In the genomic region with DNA sequence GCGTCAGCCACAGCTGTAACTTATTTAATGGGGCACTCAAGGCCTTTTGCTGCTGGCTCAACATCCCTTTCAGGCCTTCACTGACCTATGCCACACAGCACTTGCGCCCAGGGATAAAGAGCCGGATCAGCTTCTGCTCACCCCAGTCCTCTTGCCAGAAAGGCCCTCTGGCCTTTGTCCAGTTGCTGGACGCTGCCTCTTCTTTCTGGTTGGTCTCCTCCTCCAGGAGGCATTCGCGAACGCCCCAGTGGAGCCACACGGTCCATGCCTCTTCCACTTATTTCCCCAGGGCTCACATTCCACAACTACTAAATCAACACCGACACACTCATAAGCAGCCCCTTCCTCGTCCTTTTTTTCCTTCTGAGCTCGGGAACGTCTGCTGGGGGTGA, we compare ENCODE assay signal across 8 cellular contexts. TPM values are rescaled to one million over a fixed set of nuclear protein-coding genes. Genes with fewer than 3 reads are reported as not detected.
DNase-seq lines count a peak whose midpoint lies in the region; ATAC-seq and TF ChIP-seq lines count a peak whose summit lies in the region.

No MANE protein-coding gene starts in this region.

- peaks cover 8 to 39% of the 10 kb centered on the region in 2 donors for H3K4me1 Mint-ChIP-seq in stimulated activated naive B cell treated with anti-CD40 and anti-IgM and Interleukin-4, amounts not matched to agents 10 μg/mL and 1 μg/mL and 100 μg/mL, for 72 hours
- no peaks in the 10 kb centered on the region for H3K4me1 Mint-ChIP-seq in Caco-2 (ENCODE audit: low read depth, unreplicated experiment)

- H3K27ac Mint-ChIP-seq in stimulated activated naive B cell treated with anti-CD40 and anti-IgM and Interleukin-4, amounts not matched to agents 10 μg/mL and 1 μg/mL and 100 μg/mL, for 72 hours = peak overlapping the region; percentile 90
- no peak overlapping the region for H3K27ac Mint-ChIP-seq in Caco-2 (ENCODE audit: unreplicated experiment)

- TF ChIP-seq CTCF in AG09309 (IDR thresholded peaks at IDR 0.05; ENCODE audit: control insufficient read depth, insufficient read depth, low read depth, low read length, missing control alignments) = no peak
- TF ChIP-seq CTCF in cardiac fibroblast (IDR thresholded peaks at IDR 0.05; ENCODE audit: low read depth, low read length) = no peak
- no peak for TF ChIP-seq CTCF in Caco-2 (IDR thresholded peaks at IDR 0.05; ENCODE audit: insufficient read depth in 1 of 2, low read depth in 1 of 2, low read length in 1 of 2, severe bottlenecking in 1 of 2, unreplicated experiment in 1 of 2)

- peaks cover 3 to 9% of the 10 kb centered on the region in 2 donors for H3K36me3 Mint-ChIP-seq in stimulated activated naive B cell treated with anti-CD40 and anti-IgM and Interleukin-4, amounts not matched to agents 10 μg/mL and 1 μg/mL and 100 μg/mL, for 72 hours
- peaks cover 34% of the 10 kb centered on the region for H3K36me3 Mint-ChIP-seq in Caco-2 (ENCODE audit: insufficient read depth, unreplicated experiment)

- H3K4me1 ChIP-seq in HUES6 (ENCODE audit: control insufficient read depth, insufficient read depth, low read length) (no peaks in the 10 kb centered on the region), Caco-2 (peaks cover 12% of the 10 kb centered on the region)

- H3K9me3 Mint-ChIP-seq in stimulated activated naive B cell treated with anti-CD40 and anti-IgM and Interleukin-4, amounts not matched to agents 10 μg/mL and 1 μg/mL and 100 μg/mL, for 72 hours = peaks cover 0 to 2% of the 10 kb centered on the region in 2 donors
- peaks cover 58% of the 10 kb centered on the region for H3K9me3 Mint-ChIP-seq in Caco-2 (ENCODE audit: unreplicated experiment)

- H3K27me3 ChIP-seq in HUES6 (ENCODE audit: control insufficient read depth, insufficient read depth, low read length) = no peaks in the 10 kb centered on the region
- H3K27me3 ChIP-seq in Caco-2 (replicated peaks; ENCODE audit: control insufficient read depth, insufficient read depth, low read length) = no peaks in the 10 kb centered on the region

- CTCF ChIA-PET in Caco-2 (lab: Charles Lee) = no interaction called here

- H3K4me3 Mint-ChIP-seq in stimulated activated naive B cell treated with anti-CD40 and anti-IgM and Interleukin-4, amounts not matched to agents 10 μg/mL and 1 μg/mL and 100 μg/mL, for 72 hours = peak overlapping the region; percentile 84 to 91
- H3K4me3 Mint-ChIP-seq in Caco-2 (ENCODE audit: unreplicated experiment) = no peak overlapping the region

- H3K36me3 ChIP-seq in HUES6 (ENCODE audit: control insufficient read depth, insufficient read depth, low read length) (no peaks in the 10 kb centered on the region), Caco-2 (ENCODE audit: control insufficient read depth, insufficient read depth, low read length) (no peaks in the 10 kb centered on the region)

- POLR2A ChIA-PET in Caco-2 (lab: Charles Lee) = no interaction called here

- ATAC-seq in stimulated activated naive B cell treated with anti-CD40 and anti-IgM and Interleukin-4, amounts not matched to agents 10 μg/mL and 1 μg/mL and 100 μg/mL, for 72 hours (replicated peaks) = no peak
- ATAC-seq in HG03457 (IDR thresholded peaks at IDR 0.05; ENCODE audit: unreplicated experiment) = no peak

- DNase-seq in AG09309 (ENCODE audit: low read depth) = peak; percentile 13
- DNase-seq in cardiac fibroblast (ENCODE audit: low read depth in 2 of 2) = peak; percentile 67 to 71
- DNase-seq in kidney tubule cell (ENCODE audit: low spot score) = peak; percentile 66
- no peak for DNase-seq in stimulated activated naive B cell treated with anti-CD40 and anti-IgM and Interleukin-4, amounts not matched to agents 10 μg/mL and 1 μg/mL and 100 μg/mL, for 72 hours
- DNase-seq in germinal center (ENCODE audit: low spot score) = no peak
- no peak for DNase-seq in Caco-2

- H3K27me3 Mint-ChIP-seq in stimulated activated naive B cell treated with anti-CD40 and anti-IgM and Interleukin-4, amounts not matched to agents 10 μg/mL and 1 μg/mL and 100 μg/mL, for 72 hours = no peaks in the 10 kb centered on the region
- H3K27me3 Mint-ChIP-seq in Caco-2 (ENCODE audit: insufficient read depth, unreplicated experiment) = no peaks in the 10 kb centered on the region

- BruUV-seq in Caco-2 (replicated peaks; lab: Mats Ljungman, UMichigan) = no TSS peak

- peak overlapping the region; percentile 54; the same call in 1 of the 2 replicates for H3K27ac ChIP-seq in HUES6 (ENCODE audit: low read depth, low read length)

- H3K9me3 ChIP-seq in HUES6 (ENCODE audit: control insufficient read depth, insufficient read depth, low read depth, low read length) (peaks cover 33% of the 10 kb centered on the region), Caco-2 (peaks cover 75% of the 10 kb centered on the region)

- peak overlapping the region; percentile 73 for H3K9ac ChIP-seq in HUES6 (ENCODE audit: low read length)

- intact Hi-C loops in Caco-2 (cut with micrococcal nuclease; ENCODE audit: unreplicated experiment) = no loop called here

- peak overlapping the region; percentile 86 for H3K4me3 ChIP-seq in AG09309 (ENCODE audit: control insufficient read depth, low read depth, low read length)
- H3K4me3 ChIP-seq in HUES6 (ENCODE audit: low read depth, low read length) = peak overlapping the region; percentile 83
- H3K4me3 ChIP-seq in cardiac fibroblast (replicated peaks in 1 of 2; ENCODE audit: low read depth in 2 of 2, low read length in 2 of 2) = peak overlapping the region; percentile 70 to 94
- H3K4me3 ChIP-seq in Caco-2 (ENCODE audit: low read depth, low read length) = no peak overlapping the region

RNA-seq across cellular contexts. Expression of gene ZNF329, which starts 3.7 kb away (rescaled TPM):
- total RNA-seq in Caco-2 (2022) = 4.4 and 5.4 TPM in 2 replicates

RNA-seq across cellular contexts. Expression of gene ZNF274, which starts 28.6 kb away (rescaled TPM):
- total RNA-seq in Caco-2 (2022) = 19.9 and 21.6 TPM in 2 replicates

RNA-seq across cellular contexts. Expression of gene ZSCAN18, which starts 56.3 kb away (rescaled TPM):
- total RNA-seq in Caco-2 (2022) = not detected in 2 replicates

Comparison
In these comparisons a context has a peak if more than half of its experiments do, and no peak if none do; other contexts are left out.
1. DNase-seq: peak in AG09309 (single experiment), cardiac fibroblast (2 of 2) and kidney tubule cell (single experiment); none in stimulated activated naive B cell treated with anti-CD40 and anti-IgM and Interleukin-4, amounts not matched to agents 10 μg/mL and 1 μg/mL and 100 μg/mL, for 72 hours (single experiment), germinal center (single experiment) and Caco-2 (0 of 2).